10 cellular contexts compared by ENCODE assay signal in the genomic region with DNA sequence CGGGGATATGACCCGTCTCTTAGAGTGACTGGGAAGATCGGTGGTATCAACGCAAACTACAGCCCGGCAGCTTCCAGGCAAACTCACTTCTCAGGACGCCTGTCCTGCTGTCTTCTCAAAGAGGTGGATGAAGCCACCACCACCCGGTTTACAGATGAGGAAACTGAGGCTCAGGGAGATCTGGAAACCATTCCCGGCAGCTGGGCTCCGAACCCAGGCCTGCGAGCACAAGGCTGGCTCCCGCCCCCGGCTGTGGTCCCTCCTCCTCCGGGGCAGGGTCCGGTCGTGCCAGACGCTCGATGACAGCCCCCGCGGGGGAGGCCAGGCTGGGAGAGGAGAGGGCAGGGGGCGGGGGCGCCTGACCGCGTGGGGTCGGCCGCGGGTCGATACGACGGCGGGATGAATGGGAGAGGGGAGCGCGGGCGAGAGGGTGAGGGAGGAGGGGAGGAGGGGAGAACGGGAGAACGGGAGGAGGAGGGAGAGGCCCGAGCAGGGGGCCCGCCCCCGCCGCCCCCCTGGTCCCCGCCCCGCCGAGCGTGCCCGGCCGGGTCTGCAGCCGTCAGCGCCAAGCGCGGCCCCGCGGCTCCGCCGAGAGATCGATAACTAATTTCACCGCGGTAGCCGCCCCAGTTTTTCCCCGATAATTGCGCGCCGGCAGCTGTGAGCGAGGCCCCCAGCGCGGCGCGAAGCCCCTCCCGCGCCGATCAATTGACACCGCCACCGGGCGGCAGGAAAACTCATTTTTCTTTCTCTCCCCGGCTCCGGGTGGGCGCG. TPM values are rescaled to one million over a fixed set of nuclear protein-coding genes. Genes with fewer than 3 reads are reported as not detected.
DNase-seq lines count a peak whose midpoint lies in the region; ATAC-seq and TF ChIP-seq lines count a peak whose summit lies in the region.
"Had no signal": no experiment of that assay in that cellular context is flagged by ENCODE, and none has a peak within 500 bp of the region (broad histone marks: within the 10 kb centered on the region; RNA-seq: fewer than 3 reads in every experiment).

No MANE protein-coding gene starts in this region.

- 0% methylated on average over 4 of the region's 76 CpGs for WGBS in mammary epithelial cell (ENCODE audit: low coverage, missing lambda C conversion rate)

- H3K27ac ChIP-seq in mammary epithelial cell (ENCODE audit: insufficient read depth, low read depth, low read length) (no peak overlapping the region), uterus (no peak overlapping the region)

- H3K4me3 ChIP-seq in mammary epithelial cell (replicated peaks in 1 of 3; ENCODE audit: insufficient read depth in 1 of 3, low read depth in 2 of 3, low read length in 3 of 3) (peak overlapping the region in 1 of 3 experiments; percentile 3), mucosa of stomach (ENCODE audit: low read length) (no peak overlapping the region), uterus (peak overlapping the region; percentile 9 to 33)

- DNase-seq in Right ventricle myocardium superior (no peak), Right ventricle myocardium inferior (ENCODE audit: missing footprints) (no peak), mammary epithelial cell (no peak), uterus (no peak), germinal center (ENCODE audit: low spot score) (no peak), NCI-H2029 treated with DMSO at 0.1 percent for 48 hours (lab: John Stamatoyannopoulos, UW) (no peak), NCI-H526 treated with DMSO at 0.1 percent for 48 hours (lab: John Stamatoyannopoulos, UW) (no peak)

- intact Hi-C loops in Right ventricle myocardium superior (cut with DNase I): no loop called here
- intact Hi-C loops in Right ventricle myocardium inferior (cut with DNase I): no loop called here
- intact Hi-C loops in mammary epithelial cell (cut with micrococcal nuclease): no loop called here
- intact Hi-C loops in uterus (cut with DNase I; ENCODE audit: low total_unique reads): no loop called here

- H3K9me3 ChIP-seq in mammary epithelial cell (replicated peaks; ENCODE audit: insufficient read depth, low read length) (no peaks in the 10 kb centered on the region), mucosa of stomach (ENCODE audit: control insufficient read depth, low read length) (no peaks in the 10 kb centered on the region), uterus (no peaks in the 10 kb centered on the region)

- peak overlapping the region; percentile 62 for H2AFZ ChIP-seq in mammary epithelial cell (ENCODE audit: low read depth, low read length)

- dilution Hi-C loops in mammary epithelial cell (cut with HindIII; ENCODE audit: low sequenced_read_pairs): no loop called here

- ATAC-seq in Right ventricle myocardium superior (ENCODE audit: poor library complexity) (peak; percentile 27), Right ventricle myocardium inferior (no peak)

- H3K27me3 ChIP-seq in mammary epithelial cell (ENCODE audit: insufficient read depth, low read length) (peaks cover 18% of the 10 kb centered on the region), mucosa of stomach (ENCODE audit: control insufficient read depth, insufficient read depth, low read length) (peaks cover 23% of the 10 kb centered on the region), uterus (no peaks in the 10 kb centered on the region)

- CTCF ChIA-PET in mammary epithelial cell (lab: Charles Lee; ENCODE audit: low non-redundant PET): no interaction called here

- H3K9ac ChIP-seq in mammary epithelial cell (ENCODE audit: insufficient read depth, low read length): no peak overlapping the region
- peak overlapping the region; percentile 37 for H3K9ac ChIP-seq in mucosa of stomach (ENCODE audit: low read length)

- no peaks in the 10 kb centered on the region for H3K4me1 ChIP-seq in mammary epithelial cell (ENCODE audit: insufficient read depth, low read length)
- H3K4me1 ChIP-seq in mucosa of stomach (ENCODE audit: control insufficient read depth, insufficient read depth, low read length): peaks cover 8% of the 10 kb centered on the region
- H3K4me1 ChIP-seq in uterus: peaks cover 0 to 7% of the 10 kb centered on the region in 2 donors

- no peaks in the 10 kb centered on the region for H4K20me1 ChIP-seq in mammary epithelial cell (ENCODE audit: insufficient read depth, low read length)

- TF ChIP-seq POLR2A in uterus (IDR thresholded peaks at IDR 0.05): no peak

- no peaks in the 10 kb centered on the region for H3K36me3 ChIP-seq in mammary epithelial cell (ENCODE audit: insufficient read depth, low read length)
- H3K36me3 ChIP-seq in mucosa of stomach (ENCODE audit: control insufficient read depth, insufficient read depth, low read length): no peaks in the 10 kb centered on the region
- no peaks in the 10 kb centered on the region for H3K36me3 ChIP-seq in uterus

- in situ Hi-C loops in mammary epithelial cell (cut with MboI; ENCODE audit: low sequenced_read_pairs in 2 of 2): no loop called here

- no peak for TF ChIP-seq CTCF in mammary epithelial cell (conservative IDR thresholded peaks at IDR 0.05 in 1 of 2, IDR thresholded peaks at IDR 0.05 in 1 of 2; ENCODE audit: extremely low read depth in 1 of 2, insufficient read depth in 1 of 2, low read depth in 1 of 2, low read length in 2 of 2)
- TF ChIP-seq CTCF in uterus (IDR thresholded peaks at IDR 0.05): no peak

- BruUV-seq in mammary epithelial cell (replicated peaks; lab: Mats Ljungman, UMichigan): no TSS peak

- no peak overlapping the region for H3K4me2 ChIP-seq in mammary epithelial cell (ENCODE audit: insufficient read depth, low read depth, low read length)

- no peaks in the 10 kb centered on the region for H3K79me2 ChIP-seq in mammary epithelial cell (ENCODE audit: insufficient read depth, low read length)

RNA-seq across cellular contexts. Expression of a gene that starts 14.0 kb away (rescaled TPM):
- total RNA-seq in Right ventricle myocardium superior: not detected
- not detected for total RNA-seq in Right ventricle myocardium inferior
- total RNA-seq in mammary epithelial cell: not detected
- polyA plus RNA-seq in mammary epithelial cell: not detected
- polyA minus RNA-seq in mammary epithelial cell: not detected
- total RNA-seq in uterus: under 1 TPM in 1 of 4 donors, not detected in 3; 0.48 TPM
- total RNA-seq: RPMI7951 had no signal
- polyA plus RNA-seq: esophagus had no signal
